1 cellular context compared by ENCODE assay signal in the genomic region with DNA sequence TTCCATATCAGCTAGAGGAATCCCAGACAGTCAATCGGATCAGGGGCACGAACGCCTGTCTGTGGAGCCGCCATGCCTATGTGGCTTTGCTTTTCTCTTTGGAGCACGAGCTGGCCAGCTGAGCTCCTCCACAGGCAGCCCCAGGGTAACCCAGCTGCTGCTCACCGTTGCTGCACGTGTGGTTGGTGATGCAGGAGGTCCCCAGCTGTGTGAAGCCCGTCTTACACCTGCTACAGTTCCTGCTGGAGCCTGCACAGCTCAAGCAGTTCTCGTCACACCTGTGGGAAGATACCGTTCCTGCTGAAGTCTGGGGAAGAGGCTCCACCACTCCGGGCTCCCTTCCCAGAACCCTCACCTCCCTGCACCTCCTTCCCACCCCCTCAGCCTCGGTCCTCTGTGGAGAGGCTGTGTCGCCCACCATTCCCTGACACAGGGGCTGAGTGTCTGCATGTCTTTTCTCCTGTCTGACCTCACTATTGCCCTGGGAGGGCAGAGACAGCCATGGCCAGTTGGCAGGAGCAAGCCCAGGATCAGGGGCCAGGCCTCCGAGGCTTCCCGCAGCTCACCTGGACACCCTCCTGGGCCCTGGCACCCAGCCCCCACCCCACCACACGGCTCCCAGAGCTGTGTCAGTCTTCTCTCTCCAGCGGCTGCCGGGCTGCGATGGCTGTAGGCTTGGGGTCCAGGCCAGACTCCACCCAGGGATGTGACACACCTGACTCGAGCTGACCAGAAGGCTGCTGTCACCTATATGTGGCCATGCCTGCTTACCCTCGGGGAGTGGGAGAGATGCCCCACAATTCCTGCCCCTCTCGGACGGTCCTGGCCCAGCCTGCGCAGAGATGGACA.
TF ChIP-seq lines count a peak whose summit lies in the region.

No MANE protein-coding gene starts in this region.

TF ChIP-seq in GM12878, 131 proteins besides CTCF, POLR2A, EP300 and RAD21:
- TF ChIP-seq TCF12 (IDR thresholded peaks at IDR 0.05; ENCODE audit: low read depth, low read length) (peak; percentile 69), SUZ12 (IDR thresholded peaks at IDR 0.05; ENCODE audit: unreplicated experiment) (no peak)
